ENCODE assay signal across 8 cellular contexts in genomic region chr1:221741364-221741970, GRCh38. TPM values are rescaled to one million over a fixed set of nuclear protein-coding genes. Genes with fewer than 3 reads are reported as not detected.
DNase-seq lines count a peak whose midpoint lies in the region; ATAC-seq and TF ChIP-seq lines count a peak whose summit lies in the region.

No MANE protein-coding gene starts in this region.

- TF ChIP-seq CTCF in AG10803 (conservative IDR thresholded peaks at IDR 0.05; ENCODE audit: low read length), result peak; percentile 17
- TF ChIP-seq CTCF in GM12865 (IDR thresholded peaks at IDR 0.05; ENCODE audit: insufficient read depth, low read depth, low read length, missing control alignments), result no peak
- no peak for TF ChIP-seq CTCF in MCF 10A (IDR thresholded peaks at IDR 0.05; ENCODE audit: unreplicated experiment)

- H3K27ac Mint-ChIP-seq in MCF 10A (ENCODE audit: low read depth, unreplicated experiment), result no peak overlapping the region

- H3K4me3 Mint-ChIP-seq in MCF 10A (ENCODE audit: unreplicated experiment), result no peak overlapping the region

- intact Hi-C loops in MCF 10A (cut with micrococcal nuclease), result loop anchor here (1.0 to 5.0 kb wide), 4 partner anchors 251 to 867 kb away; no protein-coding TSS in a partner anchor

- H3K4me3 ChIP-seq in AG10803 (ENCODE audit: low read length) (peak overlapping the region; percentile 97), GM12865 (ENCODE audit: low read depth, low read length) (peak overlapping the region; percentile 81), subcutaneous abdominal adipose tissue (ENCODE audit: low read depth in 1 of 5, low read length in 5 of 5) (peak overlapping the region; percentile 90 to 100 (median 94))

- H3K27ac ChIP-seq in layer of hippocampus (ENCODE audit: low read depth, low read length) (peak overlapping the region; percentile 83), subcutaneous abdominal adipose tissue (ENCODE audit: low read depth, low read length) (peak overlapping the region; percentile 97)

- H3K9me3 ChIP-seq in subcutaneous abdominal adipose tissue (ENCODE audit: control insufficient read depth in 5 of 5, low read length in 5 of 5), result no peaks in the 10 kb centered on the region

- peak overlapping the region; percentile 75 to 92 (median 89) for H3K9ac ChIP-seq in subcutaneous abdominal adipose tissue (ENCODE audit: low read length in 5 of 5)

- H3K27me3 ChIP-seq in layer of hippocampus (ENCODE audit: control insufficient read depth, insufficient read depth, low read length) (no peaks in the 10 kb centered on the region), subcutaneous abdominal adipose tissue (ENCODE audit: control insufficient read depth in 5 of 5, insufficient read depth in 4 of 5, low read length in 5 of 5) (no peaks in the 10 kb centered on the region)

- H3K36me3 ChIP-seq in subcutaneous abdominal adipose tissue (ENCODE audit: control insufficient read depth in 5 of 5, insufficient read depth in 5 of 5, low read length in 5 of 5), result peaks cover 0 to 21% (median 9%) of the 10 kb centered on the region in 5 donors

- H3K4me1 ChIP-seq in subcutaneous abdominal adipose tissue (ENCODE audit: control insufficient read depth in 5 of 5, insufficient read depth in 5 of 5, low read length in 5 of 5), result peaks cover 3 to 64% (median 54%) of the 10 kb centered on the region in 5 donors

- DNase-seq in AG10803 (ENCODE audit: low read depth) (peak; percentile 60), GM12865 (ENCODE audit: low read depth) (no peak), NCI-H510A (lab: John Stamatoyannopoulos, UW) (peak; percentile 63), MCF 10A (ENCODE audit: unreplicated experiment) (no peak), G401 (ENCODE audit: low spot score) (no peak)

- peaks cover 17% of the 10 kb centered on the region for H3K36me3 Mint-ChIP-seq in MCF 10A (ENCODE audit: insufficient read depth, unreplicated experiment)

- peaks cover 25% of the 10 kb centered on the region for H3K4me1 Mint-ChIP-seq in MCF 10A (ENCODE audit: insufficient read depth, unreplicated experiment)

- TSS peak; percentile 62 for BruUV-seq in MCF 10A (replicated peaks; lab: Mats Ljungman, UMichigan)

- no peak for ATAC-seq in HG02870 (IDR thresholded peaks at IDR 0.05; ENCODE audit: unreplicated experiment)

- H3K27me3 Mint-ChIP-seq in MCF 10A (ENCODE audit: insufficient read depth, unreplicated experiment), result no peaks in the 10 kb centered on the region

- in situ Hi-C loops in G401 (cut with HindIII; ENCODE audit: low sequenced_read_pairs), result no loop called here

- no peaks in the 10 kb centered on the region for H3K9me3 Mint-ChIP-seq in MCF 10A (ENCODE audit: unreplicated experiment)

- CTCF ChIA-PET in MCF 10A (lab: Yijun Ruan, JAX), result interaction anchor here (0.5 to 6.3 kb wide), 53 partner anchors 9 to 926 kb away, joined by 3 to 104 read pairs (median 4); no protein-coding TSS in a partner anchor

- POLR2A ChIA-PET in MCF 10A (lab: Yijun Ruan, JAX), result interaction anchor here (0.6 to 5.8 kb wide), 118 partner anchors 9 to 1245 kb away, joined by 3 to 133 read pairs (median 5); no protein-coding TSS in a partner anchor

RNA-seq across cellular contexts. Expression of gene DUSP10, which starts 0.4 kb away (rescaled TPM):
- 15.9 and 22.0 TPM in 2 replicates for total RNA-seq in MCF 10A (2022)
- total RNA-seq in G401 (2014; rRNA removed; shearing (Covaris generic)), result not detected in 2 replicates

Comparison
In these comparisons a context has a peak if more than half of its experiments do, and no peak if none do; other contexts are left out.
1. DNase-seq: peak in AG10803 (single experiment) and NCI-H510A (single experiment); none in GM12865 (single experiment), MCF 10A (single experiment) and G401 (single experiment).
2. RNA of gene DUSP10, which starts 0.4 kb away (total RNA-seq): 15.9 to 22.0 TPM in MCF 10A; not detected in G401; every median in the first group is over 10 times any median in the second.
3. Peak in every context shown above with its lines, with median percentiles within 50 percentile points of each other: H3K4me3 ChIP-seq.